ENCODE assay signal across 13 cellular contexts in genomic region chr2:1642066-1642861, GRCh38.
DNase-seq lines count a peak whose midpoint lies in the region; ATAC-seq and TF ChIP-seq lines count a peak whose summit lies in the region.
"Had no signal": no experiment of that assay in that cellular context is flagged by ENCODE, and none has a peak within 500 bp of the region (broad histone marks: within the 10 kb centered on the region; RNA-seq: fewer than 3 reads in every experiment).

No MANE protein-coding gene starts in this region.

- no peak for TF ChIP-seq CTCF in endodermal cell (conservative IDR thresholded peaks at IDR 0.05)
- TF ChIP-seq CTCF in tibial artery (IDR thresholded peaks at IDR 0.05) = no peak
- TF ChIP-seq CTCF in PC-3 (conservative IDR thresholded peaks at IDR 0.05; ENCODE audit: low read depth, low read length) = no peak

- intact Hi-C loops in tibial artery (cut with DNase I; ENCODE audit: low total_unique reads) = no loop called here
- intact Hi-C loops in PC-3 (cut with micrococcal nuclease) = no loop called here

- H3K79me2 ChIP-seq in PC-3 (ENCODE audit: low read length) = peaks cover 24% of the 10 kb centered on the region

- BruUV-seq in PC-3 (replicated peaks; lab: Mats Ljungman, UMichigan) = no TSS peak

- H3K27me3 ChIP-seq in HUES64 (ENCODE audit: insufficient read depth, low read length) = no peaks in the 10 kb centered on the region
- H3K27me3 ChIP-seq in endodermal cell (ENCODE audit: control insufficient read depth, insufficient read depth, low read length, poor library complexity, severe bottlenecking) = no peaks in the 10 kb centered on the region
- no peaks in the 10 kb centered on the region for H3K27me3 ChIP-seq in tibial artery
- no peaks in the 10 kb centered on the region for H3K27me3 ChIP-seq in PC-3 (ENCODE audit: low read length)

- no peaks in the 10 kb centered on the region for H3K9me2 ChIP-seq in PC-3 (replicated peaks; ENCODE audit: low read length)

- POLR2A ChIA-PET in PC-3 (lab: Charles Lee; ENCODE audit: unreplicated experiment) = no interaction called here

- 85% methylated on average over 15 of the region's 15 CpGs for WGBS in HUES64
- 81 to 88% methylated on average over 5 to 15 of the region's 15 CpGs for WGBS in endodermal cell (ENCODE audit: insufficient coverage in 1 of 2, insufficient read length in 1 of 2), 2 experiments

- H3K4me1 ChIP-seq in HUES64 (ENCODE audit: insufficient read depth, low read length) (peaks cover 15% of the 10 kb centered on the region; the same call in 1 of the 2 replicates), endodermal cell (ENCODE audit: control insufficient read depth, insufficient read depth, low read length) (peaks cover 3% of the 10 kb centered on the region), tibial artery (peaks cover 0 to 17% (median 2%) of the 10 kb centered on the region in 4 donors), PC-3 (ENCODE audit: insufficient read depth, low read length) (peaks cover 5% of the 10 kb centered on the region; the same call in 1 of the 2 replicates)

- H3K9me3 ChIP-seq in HUES64 (ENCODE audit: insufficient read depth, low read depth, low read length) = no peaks in the 10 kb centered on the region
- no peaks in the 10 kb centered on the region for H3K9me3 ChIP-seq in endodermal cell (ENCODE audit: control insufficient read depth, low read length)
- no peaks in the 10 kb centered on the region for H3K9me3 ChIP-seq in tibial artery
- H3K9me3 ChIP-seq in PC-3 (ENCODE audit: low read length) = no peaks in the 10 kb centered on the region

- no peak overlapping the region for H3K4me3 Mint-ChIP-seq in endodermal cell
- H3K4me3 Mint-ChIP-seq: activated CD8-positive, alpha-beta memory T cell treated with anti-CD3 and anti-CD28 coated beads, Interleukin-2, amount 10 ng/mL, durations not matched to agents 7 days and 5 days; CD4-positive, CD25-positive, alpha-beta regulatory T cell had no signal

- no peak overlapping the region for H3K4me2 ChIP-seq in PC-3 (ENCODE audit: low read length)

- peak overlapping the region; percentile 45; the same call in 1 of the 2 replicates for H3K9ac ChIP-seq in HUES64 (ENCODE audit: low read depth, low read length)
- H3K9ac ChIP-seq in endodermal cell (ENCODE audit: extremely low read depth, low read length, poor library complexity, severe bottlenecking) = no peak overlapping the region
- no peak overlapping the region for H3K9ac ChIP-seq in PC-3 (ENCODE audit: low read length)

- no peak for ATAC-seq in PC-3
- ATAC-seq: activated CD8-positive, alpha-beta memory T cell treated with anti-CD3 and anti-CD28 coated beads, Interleukin-2, amount 10 ng/mL, durations not matched to agents 7 days and 5 days; SK-N-SH treated with all-trans-retinoic acid at 6 μM for 48 hours had no signal

- peaks cover 54% of the 10 kb centered on the region for H3K36me3 Mint-ChIP-seq in endodermal cell (ENCODE audit: low read depth)
- H3K36me3 Mint-ChIP-seq: activated CD8-positive, alpha-beta memory T cell treated with anti-CD3 and anti-CD28 coated beads, Interleukin-2, amount 10 ng/mL, durations not matched to agents 7 days and 5 days; CD4-positive, CD25-positive, alpha-beta regulatory T cell had no signal

- H4K20me1 ChIP-seq in PC-3 (ENCODE audit: low read length) = no peaks in the 10 kb centered on the region

- H3K36me3 ChIP-seq in HUES64 (ENCODE audit: insufficient read depth, low read length) (peaks cover 62% of the 10 kb centered on the region), endodermal cell (ENCODE audit: control insufficient read depth, insufficient read depth, low read length) (peaks cover 65% of the 10 kb centered on the region), tibial artery (peaks cover 34 to 74% (median 68%) of the 10 kb centered on the region in 3 donors), PC-3 (ENCODE audit: low read depth, low read length) (peaks cover 56% of the 10 kb centered on the region)

- DNase-seq in endodermal cell = no peak
- DNase-seq in mesenteric fat pad (ENCODE audit: low spot score) = peak; percentile 64
- no peak for DNase-seq in tibial artery
- DNase-seq in PC-3 = no peak
- DNase-seq in NCI-H226 = no peak
- no peak for DNase-seq in GOT3 (lab: John Stamatoyannopoulos, UW)
- DNase-seq: activated CD8-positive, alpha-beta memory T cell treated with anti-CD3 and anti-CD28 coated beads, Interleukin-2, amount 10 ng/mL, durations not matched to agents 7 days and 5 days; activated naive CD4-positive, alpha-beta T cell treated with anti-CD3 and anti-CD28 coated beads, Interleukin-2, amount 50 U/mL, for 16 hours; CD4-positive, CD25-positive, alpha-beta regulatory T cell; NCI-H2171; stimulated activated CD4-positive, alpha-beta T cell treated with anti-CD3 and anti-CD28 coated beads, Interleukin-2, amount 100 ng/mL, for 48 hours had no signal

- CTCF ChIA-PET in PC-3 (lab: Charles Lee) = interaction anchor here (0.6 kb wide), 1 partner anchor 15 kb away, joined by 3 read pairs; no protein-coding TSS in a partner anchor

- peaks cover 13% of the 10 kb centered on the region for H3K4me1 Mint-ChIP-seq in endodermal cell
- H3K4me1 Mint-ChIP-seq: activated CD8-positive, alpha-beta memory T cell treated with anti-CD3 and anti-CD28 coated beads, Interleukin-2, amount 10 ng/mL, durations not matched to agents 7 days and 5 days; CD4-positive, CD25-positive, alpha-beta regulatory T cell had no signal

- H3K27ac ChIP-seq in HUES64 (ENCODE audit: low read depth, low read length) = peak overlapping the region; percentile 48; the same call in 1 of the 2 replicates
- H3K27ac ChIP-seq in endodermal cell (ENCODE audit: low read depth, low read length) = no peak overlapping the region
- H3K27ac ChIP-seq in tibial artery = peak overlapping the region; percentile 37 to 38
- H3K27ac ChIP-seq in PC-3 (ENCODE audit: low read length) = no peak overlapping the region

- H3K9me3 Mint-ChIP-seq in endodermal cell = no peaks in the 10 kb centered on the region

- H3K4me3 ChIP-seq in HUES64 (ENCODE audit: low read length) (no peak overlapping the region), endodermal cell (ENCODE audit: low read length) (no peak overlapping the region), tibial artery (no peak overlapping the region), PC-3 (ENCODE audit: low read length) (no peak overlapping the region)

- H3F3A ChIP-seq in PC-3 (ENCODE audit: low read length, unreplicated experiment) = no peaks in the 10 kb centered on the region

- H3K27ac Mint-ChIP-seq in endodermal cell = peak overlapping the region; percentile 74
- H3K27ac Mint-ChIP-seq: activated CD8-positive, alpha-beta memory T cell treated with anti-CD3 and anti-CD28 coated beads, Interleukin-2, amount 10 ng/mL, durations not matched to agents 7 days and 5 days; CD4-positive, CD25-positive, alpha-beta regulatory T cell had no signal

- H3K27me3 Mint-ChIP-seq in endodermal cell (ENCODE audit: insufficient read depth) = no peaks in the 10 kb centered on the region
- H3K27me3 Mint-ChIP-seq: activated CD8-positive, alpha-beta memory T cell treated with anti-CD3 and anti-CD28 coated beads, Interleukin-2, amount 10 ng/mL, durations not matched to agents 7 days and 5 days; CD4-positive, CD25-positive, alpha-beta regulatory T cell had no signal

- H2AFZ ChIP-seq in PC-3 (ENCODE audit: low read length) = no peak overlapping the region

Comparison
In these comparisons a context has a peak if more than half of its experiments do, and no peak if none do; other contexts are left out.
1. H3K27ac ChIP-seq: peak in HUES64 (single experiment) and tibial artery (2 of 2); none in endodermal cell (single experiment) and PC-3 (single experiment).